ENCODE assay signal across 9 cellular contexts in the genomic region with DNA sequence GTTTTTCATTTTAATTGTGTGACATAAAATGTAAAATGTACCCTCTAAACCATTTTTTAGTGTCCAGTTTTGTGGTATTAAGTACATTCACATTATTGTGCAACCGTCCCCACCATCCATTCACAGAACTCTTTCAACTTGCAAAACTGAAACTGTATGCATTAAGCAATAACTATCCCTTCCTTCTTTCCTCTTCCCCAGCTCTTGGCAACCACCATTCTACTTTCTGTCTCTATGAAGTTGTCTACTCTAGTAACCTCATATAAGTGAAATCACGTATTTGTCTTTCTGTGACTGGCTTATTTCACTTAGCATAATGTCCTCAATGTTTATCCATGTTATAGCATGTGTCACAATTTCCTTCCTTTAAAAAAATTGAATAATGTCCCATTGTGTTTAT.
DNase-seq lines count a peak whose midpoint lies in the region; ATAC-seq and TF ChIP-seq lines count a peak whose summit lies in the region.
"Had no signal": no experiment of that assay in that cellular context is flagged by ENCODE, and none has a peak within 500 bp of the region (broad histone marks: within the 10 kb centered on the region; RNA-seq: fewer than 3 reads in every experiment).

No MANE protein-coding gene starts in this region.

- DNase-seq in CD14-positive monocyte (ENCODE audit: low spot score) (peak; percentile 66), cardiac fibroblast (ENCODE audit: low read depth in 2 of 2) (peak; percentile 79 to 86), NCI-H524 (lab: John Stamatoyannopoulos, UW) (no peak), coronary artery (ENCODE audit: low spot score) (no peak), GM03348 (ENCODE audit: low spot score) (no peak), Right ventricle myocardium superior (no peak)
- DNase-seq: CD4-positive, alpha-beta T cell had no signal

- H3K36me3 Mint-ChIP-seq in CD14-positive monocyte, result peaks cover 0 to 6% of the 10 kb centered on the region in 2 donors

- H3K4me3 Mint-ChIP-seq in CD14-positive monocyte, result peak overlapping the region in 1 of 2 donors; percentile 77
- H3K4me3 Mint-ChIP-seq: CD4-positive, alpha-beta T cell had no signal

- peaks cover 53% of the 10 kb centered on the region for H3K4me1 Mint-ChIP-seq in CD14-positive monocyte

- H3K27me3 Mint-ChIP-seq in CD14-positive monocyte (ENCODE audit: low read depth in 3 of 3), result no peaks in the 10 kb centered on the region
- H3K27me3 Mint-ChIP-seq: CD4-positive, alpha-beta T cell had no signal

- H3K4me3 ChIP-seq in cardiac fibroblast (replicated peaks in 1 of 2; ENCODE audit: low read depth in 2 of 2, low read length in 2 of 2) (no peak overlapping the region), coronary artery (no peak overlapping the region)

- ATAC-seq in GM19467 (IDR thresholded peaks at IDR 0.05; ENCODE audit: unreplicated experiment) (peak; percentile 76), HG03439 (IDR thresholded peaks at IDR 0.05; ENCODE audit: unreplicated experiment) (peak; percentile 54), Right ventricle myocardium superior (ENCODE audit: poor library complexity) (no peak)

- peak overlapping the region; percentile 74 to 93 (median 86) for H3K27ac Mint-ChIP-seq in CD14-positive monocyte
- H3K27ac Mint-ChIP-seq: CD4-positive, alpha-beta T cell had no signal

- intact Hi-C loops in CD14-positive monocyte (cut with micrococcal nuclease) (loop anchor here in 1 of 2 donors (10.0 kb wide), 1 partner anchor 189 kb away; a partner anchor contains a TSS), Right ventricle myocardium superior (cut with DNase I) (no loop called here)

- H3K9me3 Mint-ChIP-seq in CD14-positive monocyte, result peaks cover 0 to 1% (median 0%) of the 10 kb centered on the region in 7 donors
- H3K9me3 Mint-ChIP-seq: CD4-positive, alpha-beta T cell had no signal

- H3K27ac ChIP-seq in coronary artery, result no peak overlapping the region

- no peak for TF ChIP-seq CTCF in CD14-positive monocyte (IDR thresholded peaks at IDR 0.05)
- TF ChIP-seq CTCF in cardiac fibroblast (IDR thresholded peaks at IDR 0.05; ENCODE audit: low read depth, low read length), result no peak
- no peak for TF ChIP-seq CTCF in coronary artery (IDR thresholded peaks at IDR 0.05)

Comparison
In these comparisons a context has a peak if more than half of its experiments do, and no peak if none do; other contexts are left out.
1. DNase-seq: peak in CD14-positive monocyte (single experiment) and cardiac fibroblast (2 of 2); none in NCI-H524 (0 of 2), coronary artery (single experiment), GM03348 (single experiment) and Right ventricle myocardium superior (single experiment).